1 cellular context compared by ENCODE assay signal in the genomic region with DNA sequence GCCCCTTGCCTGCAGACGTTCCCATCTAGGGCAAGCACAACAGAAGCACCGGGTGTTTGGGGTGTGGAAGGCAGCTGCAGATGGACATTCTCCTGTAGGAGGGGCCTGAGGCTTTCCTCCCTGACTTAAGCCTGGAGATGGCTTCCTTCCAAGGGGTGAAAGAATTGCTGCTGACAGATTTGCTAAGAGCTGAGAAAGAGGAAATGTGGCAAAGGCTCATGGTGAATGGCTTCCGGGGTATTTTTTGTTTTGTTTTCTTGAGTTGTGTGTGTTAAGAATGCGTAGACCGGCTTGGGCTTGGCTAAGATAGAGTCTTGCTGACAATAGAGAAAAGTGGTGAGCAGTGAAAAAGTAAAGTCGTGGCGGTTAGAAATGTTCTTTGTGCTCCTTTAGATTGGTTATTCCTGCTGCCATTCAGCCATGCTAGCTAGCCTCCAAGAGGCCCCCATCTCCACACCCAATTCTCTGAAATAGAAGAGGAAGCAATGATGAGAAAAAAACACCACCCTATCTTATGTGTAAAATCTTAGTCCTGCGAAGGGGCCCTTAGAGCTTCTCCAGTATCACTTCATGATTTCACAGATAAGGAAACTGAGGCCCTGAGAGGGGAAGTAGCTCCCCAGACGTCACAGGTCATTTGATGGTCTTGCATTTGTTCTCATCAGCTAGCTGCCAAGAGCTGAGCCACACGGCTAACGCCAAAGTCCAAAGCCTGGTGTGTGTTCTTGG.
TF ChIP-seq lines count a peak whose summit lies in the region.

No MANE protein-coding gene starts in this region.

TF ChIP-seq in IMR-90, 13 proteins besides CTCF, POLR2A, EP300 and RAD21:
- TF ChIP-seq, protein P1, sequence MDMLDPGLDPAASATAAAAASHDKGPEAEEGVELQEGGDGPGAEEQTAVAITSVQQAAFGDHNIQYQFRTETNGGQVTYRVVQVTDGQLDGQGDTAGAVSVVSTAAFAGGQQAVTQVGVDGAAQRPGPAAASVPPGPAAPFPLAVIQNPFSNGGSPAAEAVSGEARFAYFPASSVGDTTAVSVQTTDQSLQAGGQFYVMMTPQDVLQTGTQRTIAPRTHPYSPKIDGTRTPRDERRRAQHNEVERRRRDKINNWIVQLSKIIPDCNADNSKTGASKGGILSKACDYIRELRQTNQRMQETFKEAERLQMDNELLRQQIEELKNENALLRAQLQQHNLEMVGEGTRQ (IDR thresholded peaks at IDR 0.05; ENCODE audit: low read depth, low read length) = no peak
